In genomic region chrX:74419861-74420193, GRCh38 we compare ENCODE assay signal across 8 cellular contexts. TPM values are rescaled to one million over a fixed set of nuclear protein-coding genes. Genes with fewer than 3 reads are reported as not detected.
DNase-seq lines count a peak whose midpoint lies in the region; ATAC-seq, FAIRE-seq and TF ChIP-seq lines count a peak whose summit lies in the region.

No MANE protein-coding gene starts in this region.

- no peaks in the 10 kb centered on the region for H3K9me2 ChIP-seq in MM.1S (replicated peaks; ENCODE audit: insufficient read depth, low read length)

- H3K79me2 ChIP-seq in MM.1S (ENCODE audit: low read length) = no peaks in the 10 kb centered on the region

- H3K27me3 Mint-ChIP-seq in memory B cell = peaks cover 14% of the 10 kb centered on the region

- H3K27ac ChIP-seq in MM.1S (ENCODE audit: low read length) (no peak overlapping the region), upper lobe of right lung (peak overlapping the region; percentile 80)

- peak overlapping the region; percentile 71 for H3K4me2 ChIP-seq in MM.1S (ENCODE audit: low read depth, low read length)

- no peaks in the 10 kb centered on the region for H3F3A ChIP-seq in MM.1S (ENCODE audit: insufficient read depth, low read length)

- ATAC-seq in memory B cell (ENCODE audit: low read depth) = no peak
- no peak for ATAC-seq in upper lobe of right lung
- ATAC-seq in GM18502 (IDR thresholded peaks at IDR 0.05; ENCODE audit: poor library complexity, unreplicated experiment) = no peak

- no peaks in the 10 kb centered on the region for H3K9me3 Mint-ChIP-seq in memory B cell

- H3K4me1 ChIP-seq in BE2C = no peaks in the 10 kb centered on the region
- no peaks in the 10 kb centered on the region for H3K4me1 ChIP-seq in MM.1S (ENCODE audit: low read length)
- H3K4me1 ChIP-seq in upper lobe of right lung = no peaks in the 10 kb centered on the region

- H3K27ac Mint-ChIP-seq in memory B cell = no peak overlapping the region

- H3K4me3 Mint-ChIP-seq in memory B cell = peak overlapping the region; percentile 84

- no peaks in the 10 kb centered on the region for H3K36me3 Mint-ChIP-seq in memory B cell

- H3K4me1 Mint-ChIP-seq in memory B cell = peaks cover 12% of the 10 kb centered on the region

- DNase-seq in BE2C = no peak
- no peak for DNase-seq in MM.1S
- no peak for DNase-seq in choroid plexus epithelial cell (ENCODE audit: low read depth)
- DNase-seq in memory B cell (ENCODE audit: low spot score in 2 of 2) = no peak
- DNase-seq in upper lobe of right lung = no peak
- no peak for DNase-seq in GM19239 (ENCODE audit: insufficient read length, low spot score)
- DNase-seq in HCEC 1CT = no peak

- peak overlapping the region; percentile 78 for H2AFZ ChIP-seq in MM.1S (ENCODE audit: low read length)

- no peaks in the 10 kb centered on the region for H4K20me1 ChIP-seq in MM.1S (ENCODE audit: insufficient read depth, low read length)

- H3K27me3 ChIP-seq in BE2C (peaks cover 35% of the 10 kb centered on the region), MM.1S (replicated peaks; ENCODE audit: insufficient read depth, low read length) (no peaks in the 10 kb centered on the region), upper lobe of right lung (no peaks in the 10 kb centered on the region)

- intact Hi-C loops in upper lobe of right lung (cut with DNase I) = no loop called here

- peak overlapping the region; percentile 50 for H3K4me3 ChIP-seq in BE2C (ENCODE audit: low read depth, low read length)
- H3K4me3 ChIP-seq in MM.1S (ENCODE audit: low read length) = peak overlapping the region; percentile 68
- H3K4me3 ChIP-seq in choroid plexus epithelial cell (ENCODE audit: low read depth, low read length) = peak overlapping the region; percentile 61
- peak overlapping the region; percentile 49 for H3K4me3 ChIP-seq in upper lobe of right lung

- TF ChIP-seq CTCF in BE2C (IDR thresholded peaks at IDR 0.05; ENCODE audit: low read depth, low read length) (no peak), MM.1S (IDR thresholded peaks at IDR 0.05; ENCODE audit: low read length) (no peak), choroid plexus epithelial cell (conservative IDR thresholded peaks at IDR 0.05; ENCODE audit: low read depth, low read length) (no peak), upper lobe of right lung (IDR thresholded peaks at IDR 0.05) (no peak)

- no peak for FAIRE-seq in GM19239 (lab: Jason Lieb, UNC)

- no peak overlapping the region for H3K9ac ChIP-seq in MM.1S (ENCODE audit: low read length)

- H3K9me3 ChIP-seq in BE2C = no peaks in the 10 kb centered on the region
- H3K9me3 ChIP-seq in MM.1S (replicated peaks; ENCODE audit: insufficient read depth, low read length) = no peaks in the 10 kb centered on the region
- no peaks in the 10 kb centered on the region for H3K9me3 ChIP-seq in upper lobe of right lung

- no peaks in the 10 kb centered on the region for H3K36me3 ChIP-seq in BE2C
- H3K36me3 ChIP-seq in MM.1S (replicated peaks; ENCODE audit: insufficient read depth, low read length) = no peaks in the 10 kb centered on the region
- no peaks in the 10 kb centered on the region for H3K36me3 ChIP-seq in upper lobe of right lung

RNA-seq across cellular contexts. Expression of gene SLC16A2, which starts 1.5 kb away (rescaled TPM):
- 2.8 TPM for polyA plus RNA-seq in BE2C (2012; ENCODE audit: insufficient read depth, insufficient read length, low read depth)
- total RNA-seq in upper lobe of right lung = 8.1 TPM
